ENCODE assay signal across 16 cellular contexts in genomic region chr3:10312866-10313265, GRCh38. TPM values are rescaled to one million over a fixed set of nuclear protein-coding genes. Genes with fewer than 3 reads are reported as not detected.
DNase-seq lines count a peak whose midpoint lies in the region; ATAC-seq and TF ChIP-seq lines count a peak whose summit lies in the region.
"Had no signal": no experiment of that assay in that cellular context is flagged by ENCODE, and none has a peak within 500 bp of the region (broad histone marks: within the 10 kb centered on the region; RNA-seq: fewer than 3 reads in every experiment).

No MANE protein-coding gene starts in this region.

- no peak for TF ChIP-seq CTCF in GM20000 (IDR thresholded peaks at IDR 0.05; ENCODE audit: extremely low read depth, missing control alignments)

- H3K27me3 Mint-ChIP-seq in activated T-cell treated with anti-CD3 and anti-CD28 coated beads, Interleukin-2, amount 50 U/mL, for 72 hours (ENCODE audit: low read depth): no peaks in the 10 kb centered on the region
- no peaks in the 10 kb centered on the region for H3K27me3 Mint-ChIP-seq in activated naive CD8-positive, alpha-beta T cell treated with anti-CD3 and anti-CD28 coated beads, Interleukin-2, amount 50 U/mL, for 24 hours
- H3K27me3 Mint-ChIP-seq in memory B cell: no peaks in the 10 kb centered on the region

- peak overlapping the region; percentile 16 for H3K27ac Mint-ChIP-seq in activated T-cell treated with anti-CD3 and anti-CD28 coated beads, Interleukin-2, amount 50 U/mL, for 72 hours
- peak overlapping the region; percentile 3 for H3K27ac Mint-ChIP-seq in activated naive CD8-positive, alpha-beta T cell treated with anti-CD3 and anti-CD28 coated beads, Interleukin-2, amount 50 U/mL, for 24 hours
- peak overlapping the region; percentile 45 for H3K27ac Mint-ChIP-seq in memory B cell

- peaks cover 15% of the 10 kb centered on the region for H3K4me1 Mint-ChIP-seq in activated T-cell treated with anti-CD3 and anti-CD28 coated beads, Interleukin-2, amount 50 U/mL, for 72 hours (ENCODE audit: low read depth)
- peaks cover 3% of the 10 kb centered on the region for H3K4me1 Mint-ChIP-seq in activated naive CD8-positive, alpha-beta T cell treated with anti-CD3 and anti-CD28 coated beads, Interleukin-2, amount 50 U/mL, for 24 hours
- H3K4me1 Mint-ChIP-seq in memory B cell: no peaks in the 10 kb centered on the region

- H3K4me3 Mint-ChIP-seq in activated T-cell treated with anti-CD3 and anti-CD28 coated beads, Interleukin-2, amount 50 U/mL, for 72 hours: no peak overlapping the region
- no peak overlapping the region for H3K4me3 Mint-ChIP-seq in activated naive CD8-positive, alpha-beta T cell treated with anti-CD3 and anti-CD28 coated beads, Interleukin-2, amount 50 U/mL, for 24 hours
- H3K4me3 Mint-ChIP-seq in memory B cell: no peak overlapping the region

- H3K36me3 Mint-ChIP-seq in activated T-cell treated with anti-CD3 and anti-CD28 coated beads, Interleukin-2, amount 50 U/mL, for 72 hours (ENCODE audit: insufficient read depth in 2 of 2): peaks cover 3 to 21% of the 10 kb centered on the region in 2 donors
- H3K36me3 Mint-ChIP-seq in activated naive CD8-positive, alpha-beta T cell treated with anti-CD3 and anti-CD28 coated beads, Interleukin-2, amount 50 U/mL, for 24 hours (ENCODE audit: low read depth): peaks cover 40% of the 10 kb centered on the region
- H3K36me3 Mint-ChIP-seq in memory B cell: peaks cover 25% of the 10 kb centered on the region

- H3K9me3 Mint-ChIP-seq in activated T-cell treated with anti-CD3 and anti-CD28 coated beads, Interleukin-2, amount 50 U/mL, for 72 hours: no peaks in the 10 kb centered on the region
- H3K9me3 Mint-ChIP-seq in activated naive CD8-positive, alpha-beta T cell treated with anti-CD3 and anti-CD28 coated beads, Interleukin-2, amount 50 U/mL, for 24 hours: no peaks in the 10 kb centered on the region
- no peaks in the 10 kb centered on the region for H3K9me3 Mint-ChIP-seq in memory B cell

- no peak for ATAC-seq in activated T-cell treated with anti-CD3 and anti-CD28 coated beads, Interleukin-2, amount 50 U/mL, for 72 hours (replicated peaks in 1 of 2)
- no peak for ATAC-seq in activated naive CD8-positive, alpha-beta T cell treated with anti-CD3 and anti-CD28 coated beads, Interleukin-2, amount 50 U/mL, for 24 hours
- ATAC-seq in memory B cell (ENCODE audit: low read depth) (no peak), HG02610 (IDR thresholded peaks at IDR 0.05; ENCODE audit: unreplicated experiment) (no peak)
- ATAC-seq: GM12878 had no signal

- DNase-seq in activated T-cell treated with anti-CD3 and anti-CD28 coated beads, Interleukin-2, amount 50 U/mL, for 72 hours: no peak
- no peak for DNase-seq in activated T-cell treated with anti-CD3 and anti-CD28 coated beads for 4 hours
- peak; percentile 20 for DNase-seq in AG20443 (ENCODE audit: low spot score)
- DNase-seq in activated naive CD8-positive, alpha-beta T cell treated with anti-CD3 and anti-CD28 coated beads, Interleukin-2, amount 50 U/mL, for 24 hours: no peak
- DNase-seq in memory B cell (ENCODE audit: low spot score in 2 of 2): no peak
- DNase-seq in GM20000 (ENCODE audit: low spot score): no peak
- no peak for DNase-seq in cerebellum (ENCODE audit: low spot score)
- DNase-seq: HCEC 1CT, MV-4-11, NCI-H1417 treated with DMSO at 0.1 percent for 48 hours, NCI-H2029, NCI-H510A treated with DMSO at 0.1 percent for 48 hours, Peyer's patch had no signal

RNA-seq across cellular contexts. Expression of gene SEC13, which starts 8.0 kb away (rescaled TPM):
- total RNA-seq in activated T-cell treated with anti-CD3 and anti-CD28 coated beads, Interleukin-2, amount 50 U/mL, for 72 hours: 10 to 100 TPM; 84.0 to 88.5 TPM
- total RNA-seq in cerebellum: 61.3 TPM

RNA-seq across cellular contexts. Expression of gene GHRL, which starts 20.1 kb away (rescaled TPM):
- total RNA-seq in activated T-cell treated with anti-CD3 and anti-CD28 coated beads, Interleukin-2, amount 50 U/mL, for 72 hours: 1 to 10 TPM in 1 of 2 donors, under 1 TPM in 1; 0.43 to 1.3 TPM
- total RNA-seq in cerebellum: 0.64 TPM
- total RNA-seq: HT-29 had no signal
